ENCODE assay signal across 20 cellular contexts in genomic region chr5:180399391-180399790, GRCh38. TPM values are rescaled to one million over a fixed set of nuclear protein-coding genes. Genes with fewer than 3 reads are reported as not detected.
"Had no signal": no experiment of that assay in that cellular context is flagged by ENCODE, and none has a peak within 500 bp of the region (broad histone marks: within the 10 kb centered on the region; RNA-seq: fewer than 3 reads in every experiment).

No MANE protein-coding gene starts in this region.

- H3K4me1 Mint-ChIP-seq: immature natural killer cell, naive B cell, WTC11 had no signal

- H3K4me3 ChIP-seq: esophagus squamous epithelium, lower lobe of right lung, skin epidermis, transverse colon had no signal

- H3K4me1 ChIP-seq: esophagus squamous epithelium, lower lobe of right lung, transverse colon had no signal

- H3K27ac Mint-ChIP-seq: activated CD8-positive, alpha-beta T cell treated with anti-CD3 and anti-CD28 coated beads for 36 hours; immature natural killer cell; naive B cell; WTC11 had no signal

- H3K36me3 ChIP-seq: esophagus squamous epithelium, lower lobe of right lung, transverse colon had no signal

- H3K27me3 ChIP-seq: transverse colon had no signal

- H3K9me3 ChIP-seq: esophagus squamous epithelium, lower lobe of right lung, transverse colon had no signal

- DNase-seq: activated CD4-positive, alpha-beta T cell treated with anti-CD3 and anti-CD28 coated beads for 48 hours; activated CD8-positive, alpha-beta T cell treated with anti-CD3 and anti-CD28 coated beads for 36 hours; activated T-cell treated with anti-CD3 and anti-CD28 coated beads, Interleukin-2, amount 50 U/mL, for 48 hours; anterior cingulate cortex; cerebellar nuclear complex; effector CD8-positive, alpha-beta T cell; esophagus squamous epithelium; foreskin fibroblast; glutamatergic neuron; immature natural killer cell; lower lobe of right lung; naive B cell; stimulated activated CD4-positive, alpha-beta T cell treated with anti-CD3 and anti-CD28 coated beads, Interleukin-4, amount 100 ng/mL, for 4 hours; stimulated activated CD8-positive, alpha-beta memory T cell treated with anti-CD3 and anti-CD28 coated beads, Interleukin-4, amount 100 ng/mL, for 48 hours; stimulated activated naive CD8-positive, alpha-beta T cell treated with anti-CD3 and anti-CD28 coated beads, Interleukin-15, Interleukin-2, amounts not matched to agents 100 U/mL and 50 U/mL, for 24 hours; T-helper 2 cell; transverse colon had no signal

- ATAC-seq: activated CD8-positive, alpha-beta T cell treated with anti-CD3 and anti-CD28 coated beads for 36 hours; lower lobe of right lung; stimulated activated naive CD8-positive, alpha-beta T cell treated with anti-CD3 and anti-CD28 coated beads, Interleukin-15, Interleukin-2, amounts not matched to agents 100 U/mL and 50 U/mL, for 24 hours; WTC11 had no signal

- H3K4me3 Mint-ChIP-seq: activated CD8-positive, alpha-beta T cell treated with anti-CD3 and anti-CD28 coated beads for 36 hours; immature natural killer cell; WTC11 had no signal

- FAIRE-seq: endothelial cell of umbilical vein had no signal

- H3K27ac ChIP-seq: esophagus squamous epithelium, lower lobe of right lung, skin epidermis, transverse colon had no signal

- H3K36me3 Mint-ChIP-seq: immature natural killer cell, naive B cell had no signal

RNA-seq across cellular contexts. Expression of gene GFPT2, which starts 46.3 kb away (rescaled TPM):
- total RNA-seq: activated CD8-positive, alpha-beta T cell treated with anti-CD3 and anti-CD28 coated beads for 36 hours had no signal
- polyA plus RNA-seq: immature natural killer cell had no signal
